ENCODE assay signal across 9 cellular contexts in the genomic region with DNA sequence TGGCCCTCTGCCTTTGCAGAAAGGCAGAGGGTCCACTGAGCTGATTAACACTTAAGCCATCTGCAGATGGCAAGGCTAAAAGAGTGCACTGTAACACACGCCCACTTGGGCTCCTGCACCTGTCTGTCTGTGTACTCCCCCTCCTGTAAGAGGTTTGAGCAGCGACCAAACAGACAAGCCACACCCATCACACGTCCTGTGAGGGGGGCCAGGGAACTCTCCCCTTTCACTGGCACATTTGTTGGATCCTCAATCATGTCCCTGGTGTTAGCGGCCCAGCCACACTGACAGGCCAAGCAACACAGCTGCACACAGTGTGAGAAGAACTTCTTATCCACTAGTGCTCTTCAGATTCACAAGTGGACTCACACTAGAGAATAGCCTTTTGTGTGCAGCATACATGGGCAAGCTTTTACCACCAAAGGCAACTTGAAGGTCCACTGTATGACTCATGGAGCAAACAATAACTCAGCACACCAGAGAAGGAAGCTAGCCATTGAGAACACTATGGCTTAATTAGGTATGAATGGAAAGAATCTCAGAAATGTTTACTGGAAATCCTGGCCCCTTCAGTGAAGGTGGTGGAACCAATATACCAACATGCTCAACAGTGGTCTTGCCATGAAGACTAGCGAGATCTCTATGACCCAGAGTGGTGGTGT. TPM values are rescaled to one million over a fixed set of nuclear protein-coding genes. Genes with fewer than 3 reads are reported as not detected.
DNase-seq lines count a peak whose midpoint lies in the region; ATAC-seq, FAIRE-seq and TF ChIP-seq lines count a peak whose summit lies in the region.
"Had no signal": no experiment of that assay in that cellular context is flagged by ENCODE, and none has a peak within 500 bp of the region (broad histone marks: within the 10 kb centered on the region; RNA-seq: fewer than 3 reads in every experiment).

No MANE protein-coding gene starts in this region.

- peak; percentile 64 for FAIRE-seq in D721Med (lab: Jason Lieb, UNC)

- peak; percentile 78; the same call in 1 of the 2 replicates for TF ChIP-seq EP300 in Ishikawa (IDR thresholded peaks at IDR 0.05; ENCODE audit: borderline replicate concordance)

- no peaks in the 10 kb centered on the region for H3K9me3 ChIP-seq in SJCRH30 (replicated peaks)
- H3K9me3 ChIP-seq in T-helper 17 cell (ENCODE audit: control insufficient read depth, low read length, poor library complexity, severe bottlenecking): no peaks in the 10 kb centered on the region

- no peaks in the 10 kb centered on the region for H3K36me3 ChIP-seq in SJCRH30

- H3K36me3 Mint-ChIP-seq in T-helper 17 cell (ENCODE audit: low read depth): no peaks in the 10 kb centered on the region

- TF ChIP-seq RAD21 in Ishikawa (IDR thresholded peaks at IDR 0.05; ENCODE audit: low read depth): no peak

- DNase-seq in D721Med (ENCODE audit: insufficient read length, low spot score) (no peak), SJCRH30 (peak; percentile 75 to 82), iPS-NIHi11 (ENCODE audit: low spot score) (peak; percentile 32), hippocampal formation (lab: John Stamatoyannopoulos, UW) (no peak), T-helper 17 cell (no peak)
- no peak for DNase-seq in stimulated activated naive CD8-positive, alpha-beta T cell treated with anti-CD3 and anti-CD28 coated beads, Interleukin-15, amount 100 ng/mL, for 72 hours
- DNase-seq: DMS 273 treated with DMSO at 0.1 percent for 48 hours had no signal

- H3K27ac ChIP-seq in SJCRH30: peak overlapping the region; percentile 88

- no peak for TF ChIP-seq CTCF in D721Med (IDR thresholded peaks at IDR 0.05; ENCODE audit: insufficient read depth, missing control alignments)

- no peak overlapping the region for H3K4me3 ChIP-seq in SJCRH30

- H3K27me3 Mint-ChIP-seq in stimulated activated naive CD8-positive, alpha-beta T cell treated with anti-CD3 and anti-CD28 coated beads, Interleukin-15, amount 100 ng/mL, for 72 hours: no peaks in the 10 kb centered on the region
- no peaks in the 10 kb centered on the region for H3K27me3 Mint-ChIP-seq in T-helper 17 cell

- H3K4me1 ChIP-seq in SJCRH30: peaks cover 34% of the 10 kb centered on the region

- H3K4me3 Mint-ChIP-seq in stimulated activated naive CD8-positive, alpha-beta T cell treated with anti-CD3 and anti-CD28 coated beads, Interleukin-15, amount 100 ng/mL, for 72 hours: no peak overlapping the region
- no peak overlapping the region for H3K4me3 Mint-ChIP-seq in T-helper 17 cell

- H3K27ac Mint-ChIP-seq in stimulated activated naive CD8-positive, alpha-beta T cell treated with anti-CD3 and anti-CD28 coated beads, Interleukin-15, amount 100 ng/mL, for 72 hours: no peak overlapping the region
- H3K27ac Mint-ChIP-seq in T-helper 17 cell: no peak overlapping the region

- no peaks in the 10 kb centered on the region for H3K4me1 Mint-ChIP-seq in stimulated activated naive CD8-positive, alpha-beta T cell treated with anti-CD3 and anti-CD28 coated beads, Interleukin-15, amount 100 ng/mL, for 72 hours
- H3K4me1 Mint-ChIP-seq in T-helper 17 cell: no peaks in the 10 kb centered on the region

- H3K9me3 Mint-ChIP-seq in stimulated activated naive CD8-positive, alpha-beta T cell treated with anti-CD3 and anti-CD28 coated beads, Interleukin-15, amount 100 ng/mL, for 72 hours: no peaks in the 10 kb centered on the region

- no peaks in the 10 kb centered on the region for H3K27me3 ChIP-seq in SJCRH30

- no peak for ATAC-seq in stimulated activated naive CD8-positive, alpha-beta T cell treated with anti-CD3 and anti-CD28 coated beads, Interleukin-15, amount 100 ng/mL, for 72 hours
- ATAC-seq in GM19023 (IDR thresholded peaks at IDR 0.05; ENCODE audit: unreplicated experiment) (no peak), T-helper 17 cell (no peak)

TF ChIP-seq in Ishikawa, 13 proteins besides CTCF, POLR2A, EP300 and RAD21:
- TF ChIP-seq NFIC (IDR thresholded peaks at IDR 0.05): peak; percentile 33; the same call in 1 of the 2 replicates
- no peak for TF ChIP-seq TAF1 (IDR thresholded peaks at IDR 0.05; ENCODE audit: low read depth)
- TF ChIP-seq, protein P1, sequence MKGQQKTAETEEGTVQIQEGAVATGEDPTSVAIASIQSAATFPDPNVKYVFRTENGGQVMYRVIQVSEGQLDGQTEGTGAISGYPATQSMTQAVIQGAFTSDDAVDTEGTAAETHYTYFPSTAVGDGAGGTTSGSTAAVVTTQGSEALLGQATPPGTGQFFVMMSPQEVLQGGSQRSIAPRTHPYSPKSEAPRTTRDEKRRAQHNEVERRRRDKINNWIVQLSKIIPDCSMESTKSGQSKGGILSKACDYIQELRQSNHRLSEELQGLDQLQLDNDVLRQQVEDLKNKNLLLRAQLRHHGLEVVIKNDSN (IDR thresholded peaks at IDR 0.05): no peak
- no peak for TF ChIP-seq ZBTB7A (IDR thresholded peaks at IDR 0.05; ENCODE audit: low read depth)
- peak; percentile 89 for TF ChIP-seq TEAD4 (IDR thresholded peaks at IDR 0.05)
- TF ChIP-seq CREB1 (IDR thresholded peaks at IDR 0.05; ENCODE audit: low read depth): no peak
- TF ChIP-seq FOXM1 (IDR thresholded peaks at IDR 0.05; ENCODE audit: borderline replicate concordance, low read depth): peak; percentile 52; the same call in 1 of the 2 replicates
- no peak for TF ChIP-seq EGR1 (IDR thresholded peaks at IDR 0.05)
- TF ChIP-seq, protein P2, sequence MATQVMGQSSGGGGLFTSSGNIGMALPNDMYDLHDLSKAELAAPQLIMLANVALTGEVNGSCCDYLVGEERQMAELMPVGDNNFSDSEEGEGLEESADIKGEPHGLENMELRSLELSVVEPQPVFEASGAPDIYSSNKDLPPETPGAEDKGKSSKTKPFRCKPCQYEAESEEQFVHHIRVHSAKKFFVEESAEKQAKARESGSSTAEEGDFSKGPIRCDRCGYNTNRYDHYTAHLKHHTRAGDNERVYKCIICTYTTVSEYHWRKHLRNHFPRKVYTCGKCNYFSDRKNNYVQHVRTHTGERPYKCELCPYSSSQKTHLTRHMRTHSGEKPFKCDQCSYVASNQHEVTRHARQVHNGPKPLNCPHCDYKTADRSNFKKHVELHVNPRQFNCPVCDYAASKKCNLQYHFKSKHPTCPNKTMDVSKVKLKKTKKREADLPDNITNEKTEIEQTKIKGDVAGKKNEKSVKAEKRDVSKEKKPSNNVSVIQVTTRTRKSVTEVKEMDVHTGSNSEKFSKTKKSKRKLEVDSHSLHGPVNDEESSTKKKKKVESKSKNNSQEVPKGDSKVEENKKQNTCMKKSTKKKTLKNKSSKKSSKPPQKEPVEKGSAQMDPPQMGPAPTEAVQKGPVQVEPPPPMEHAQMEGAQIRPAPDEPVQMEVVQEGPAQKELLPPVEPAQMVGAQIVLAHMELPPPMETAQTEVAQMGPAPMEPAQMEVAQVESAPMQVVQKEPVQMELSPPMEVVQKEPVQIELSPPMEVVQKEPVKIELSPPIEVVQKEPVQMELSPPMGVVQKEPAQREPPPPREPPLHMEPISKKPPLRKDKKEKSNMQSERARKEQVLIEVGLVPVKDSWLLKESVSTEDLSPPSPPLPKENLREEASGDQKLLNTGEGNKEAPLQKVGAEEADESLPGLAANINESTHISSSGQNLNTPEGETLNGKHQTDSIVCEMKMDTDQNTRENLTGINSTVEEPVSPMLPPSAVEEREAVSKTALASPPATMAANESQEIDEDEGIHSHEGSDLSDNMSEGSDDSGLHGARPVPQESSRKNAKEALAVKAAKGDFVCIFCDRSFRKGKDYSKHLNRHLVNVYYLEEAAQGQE (IDR thresholded peaks at IDR 0.05; ENCODE audit: low read depth): no peak
- TF ChIP-seq TCF12 (IDR thresholded peaks at IDR 0.05; ENCODE audit: low read depth): peak; percentile 73; the same call in 1 of the 2 replicates
- TF ChIP-seq, protein P3, sequence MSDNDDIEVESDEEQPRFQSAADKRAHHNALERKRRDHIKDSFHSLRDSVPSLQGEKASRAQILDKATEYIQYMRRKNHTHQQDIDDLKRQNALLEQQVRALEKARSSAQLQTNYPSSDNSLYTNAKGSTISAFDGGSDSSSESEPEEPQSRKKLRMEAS (IDR thresholded peaks at IDR 0.05): 0 out of 2 replicates have a peak, but pooled peaks have one; percentile 32
- TF ChIP-seq CEBPB (IDR thresholded peaks at IDR 0.05): no peak
- no peak for TF ChIP-seq YY1 (IDR thresholded peaks at IDR 0.05; ENCODE audit: low read depth)

RNA-seq across cellular contexts. Expression of a gene that starts 29.1 kb away (rescaled TPM):
- total RNA-seq in SJCRH30 (2014; rRNA removed; shearing (Covaris generic)): 43.6 and 43.9 TPM in 2 replicates
- 10 to 100 TPM; 11.3 to 12.3 TPM for total RNA-seq in T-helper 17 cell

RNA-seq across cellular contexts. Expression of a gene that starts 33.2 kb away (rescaled TPM):
- 30.6 and 31.1 TPM in 2 replicates for total RNA-seq in SJCRH30 (2014; rRNA removed; shearing (Covaris generic))
- 1 to 10 TPM; 5.0 to 5.5 TPM for total RNA-seq in T-helper 17 cell

Comparison
In these comparisons a context has a peak if more than half of its experiments do, and no peak if none do; other contexts are left out.
1. DNase-seq: peak in SJCRH30 (2 of 2) and iPS-NIHi11 (single experiment); none in D721Med (single experiment), hippocampal formation (0 of 2), stimulated activated naive CD8-positive, alpha-beta T cell treated with anti-CD3 and anti-CD28 coated beads, Interleukin-15, amount 100 ng/mL, for 72 hours (0 of 2) and T-helper 17 cell (0 of 3).